Comparison of ENCODE assay signal across 28 cellular contexts in the genomic region with DNA sequence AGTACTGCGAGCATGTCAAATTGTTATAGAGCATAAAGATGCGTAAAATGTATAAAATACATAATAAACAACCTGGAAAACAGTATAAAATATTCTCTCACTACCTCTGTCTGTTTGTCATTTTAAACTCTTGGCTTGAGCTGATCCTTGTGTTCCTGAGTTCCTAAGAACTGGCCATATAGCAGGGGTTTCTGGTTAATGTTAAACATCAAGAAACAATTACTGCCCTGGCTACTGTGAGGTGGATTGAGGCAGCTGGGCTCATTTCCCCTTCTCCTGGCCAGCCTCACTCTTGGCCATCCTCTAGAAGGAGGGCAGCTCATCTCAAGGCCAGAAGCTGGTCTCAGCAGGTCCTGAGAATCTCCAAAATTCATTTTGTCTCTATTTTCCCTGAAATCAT.
"Had no signal": no experiment of that assay in that cellular context is flagged by ENCODE, and none has a peak within 500 bp of the region (broad histone marks: within the 10 kb centered on the region; RNA-seq: fewer than 3 reads in every experiment).

No MANE protein-coding gene starts in this region.

- H3K4me1 Mint-ChIP-seq: activated CD4-positive, alpha-beta memory T cell treated with anti-CD3 and anti-CD28 coated beads, Interleukin-2, amount 10 ng/mL, durations not matched to agents 7 days and 5 days; activated CD4-positive, alpha-beta T cell treated with anti-CD3 and anti-CD28 coated beads for 36 hours; activated CD4-positive, alpha-beta T cell treated with anti-CD3 and anti-CD28 coated beads, Interleukin-2, amount 10 ng/mL, durations not matched to agents 24 days and 14 days; activated naive CD4-positive, alpha-beta T cell treated with anti-CD3 and anti-CD28 coated beads, Interleukin-2, amount 10 ng/mL, durations not matched to agents 7 days and 5 days; activated naive CD8-positive, alpha-beta T cell treated with anti-CD3 and anti-CD28 coated beads, Interleukin-2, amount 10 ng/mL, durations not matched to agents 7 days and 5 days had no signal

- H3K36me3 ChIP-seq: ascending aorta, breast epithelium, cardiac muscle cell, colonic mucosa, esophagus squamous epithelium, gastroesophageal sphincter had no signal

- H3K9me3 Mint-ChIP-seq: activated CD4-positive, alpha-beta memory T cell treated with anti-CD3 and anti-CD28 coated beads, Interleukin-2, amount 10 ng/mL, durations not matched to agents 7 days and 5 days; activated CD4-positive, alpha-beta T cell treated with anti-CD3 and anti-CD28 coated beads, Interleukin-2, amount 10 ng/mL, durations not matched to agents 24 days and 14 days; activated naive CD4-positive, alpha-beta T cell treated with anti-CD3 and anti-CD28 coated beads, Interleukin-2, amount 50 U/mL, for 72 hours; activated naive CD8-positive, alpha-beta T cell treated with anti-CD3 and anti-CD28 coated beads, Interleukin-2, amount 10 ng/mL, durations not matched to agents 7 days and 5 days; activated T-cell treated with anti-CD3 and anti-CD28 coated beads, Interleukin-2, amount 50 U/mL, for 24 hours; activated T-cell treated with anti-CD3 and anti-CD28 coated beads, Interleukin-2, amount 50 U/mL, for 72 hours had no signal

- H3K9me3 ChIP-seq: ascending aorta, breast epithelium, colonic mucosa, esophagus squamous epithelium, gastroesophageal sphincter had no signal

- H3K27ac Mint-ChIP-seq: activated CD4-positive, alpha-beta memory T cell treated with anti-CD3 and anti-CD28 coated beads, Interleukin-2, amount 10 ng/mL, durations not matched to agents 7 days and 5 days; activated CD4-positive, alpha-beta T cell treated with anti-CD3 and anti-CD28 coated beads for 36 hours; activated CD4-positive, alpha-beta T cell treated with anti-CD3 and anti-CD28 coated beads, Interleukin-2, amount 10 ng/mL, durations not matched to agents 24 days and 14 days; activated naive CD4-positive, alpha-beta T cell treated with anti-CD3 and anti-CD28 coated beads, Interleukin-2, amount 10 ng/mL, durations not matched to agents 7 days and 5 days; activated naive CD4-positive, alpha-beta T cell treated with anti-CD3 and anti-CD28 coated beads, Interleukin-2, amount 50 U/mL, for 72 hours; activated naive CD8-positive, alpha-beta T cell treated with anti-CD3 and anti-CD28 coated beads, Interleukin-2, amount 10 ng/mL, durations not matched to agents 7 days and 5 days; activated T-cell treated with anti-CD3 and anti-CD28 coated beads, Interleukin-2, amount 50 U/mL, for 24 hours; activated T-cell treated with anti-CD3 and anti-CD28 coated beads, Interleukin-2, amount 50 U/mL, for 72 hours had no signal

- H3K4me1 ChIP-seq: ascending aorta, breast epithelium, colonic mucosa, gastroesophageal sphincter had no signal

- DNase-seq: activated CD4-positive, alpha-beta memory T cell treated with anti-CD3 and anti-CD28 coated beads, Interleukin-2, amount 10 ng/mL, durations not matched to agents 7 days and 5 days; activated CD4-positive, alpha-beta T cell treated with anti-CD3 and anti-CD28 coated beads for 36 hours; activated CD4-positive, alpha-beta T cell treated with anti-CD3 and anti-CD28 coated beads, Interleukin-2, amount 10 ng/mL, durations not matched to agents 24 days and 14 days; activated CD4-positive, alpha-beta T cell treated with anti-CD3 and anti-CD28 coated beads, Interleukin-2, amount 50 U/mL, for 4 hours; activated CD4-positive, CD25-positive, alpha-beta regulatory T cell; activated CD4-positive, CD25-positive, alpha-beta regulatory T cell treated with anti-CD3 and anti-CD28 coated beads, Interleukin-2, amount 50 U/mL, for 72 hours; activated CD8-positive, alpha-beta memory T cell treated with anti-CD3 and anti-CD28 coated beads, Interleukin-2, amount 50 U/mL, for 48 hours; activated gamma-delta T cell; activated naive CD4-positive, alpha-beta T cell; activated naive CD4-positive, alpha-beta T cell treated with anti-CD3 and anti-CD28 coated beads, Interleukin-2, amount 10 ng/mL, durations not matched to agents 7 days and 5 days; activated naive CD8-positive, alpha-beta T cell treated with anti-CD3 and anti-CD28 coated beads, Interleukin-2, amount 10 ng/mL, durations not matched to agents 7 days and 5 days; activated T-cell treated with anti-CD3 and anti-CD28 coated beads for 4 hours; activated T-cell treated with anti-CD3 and anti-CD28 coated beads, Interleukin-2, amount 50 U/mL, for 24 hours; activated T-cell treated with anti-CD3 and anti-CD28 coated beads, Interleukin-2, amount 50 U/mL, for 72 hours; central memory CD4-positive, alpha-beta T cell; cerebellar nuclear complex; colonic mucosa; effector CD8-positive, alpha-beta T cell; esophagus squamous epithelium; foreskin melanocyte; T-helper 2 cell had no signal

- H3K27ac ChIP-seq: ascending aorta, breast epithelium, cardiac muscle cell, colonic mucosa, epithelial cell of prostate, esophagus squamous epithelium, gastroesophageal sphincter had no signal

- H3K27me3 ChIP-seq: ascending aorta, breast epithelium, cardiac muscle cell, colonic mucosa, gastroesophageal sphincter had no signal

- ATAC-seq: activated CD4-positive, alpha-beta T cell treated with anti-CD3 and anti-CD28 coated beads for 36 hours; activated naive CD4-positive, alpha-beta T cell treated with anti-CD3 and anti-CD28 coated beads, Interleukin-2, amount 50 U/mL, for 72 hours; activated T-cell treated with anti-CD3 and anti-CD28 coated beads, Interleukin-2, amount 50 U/mL, for 72 hours; gastroesophageal sphincter had no signal

- H3K27me3 Mint-ChIP-seq: brain had no signal

- H3K4me3 ChIP-seq: ascending aorta, breast epithelium, cardiac muscle cell, colonic mucosa, esophagus squamous epithelium, gastroesophageal sphincter had no signal

- H3K36me3 Mint-ChIP-seq: activated naive CD4-positive, alpha-beta T cell treated with anti-CD3 and anti-CD28 coated beads, Interleukin-2, amount 10 ng/mL, durations not matched to agents 7 days and 5 days; activated naive CD4-positive, alpha-beta T cell treated with anti-CD3 and anti-CD28 coated beads, Interleukin-2, amount 50 U/mL, for 72 hours; activated naive CD8-positive, alpha-beta T cell treated with anti-CD3 and anti-CD28 coated beads, Interleukin-2, amount 10 ng/mL, durations not matched to agents 7 days and 5 days; brain had no signal

- H3K4me3 Mint-ChIP-seq: activated CD4-positive, alpha-beta memory T cell treated with anti-CD3 and anti-CD28 coated beads, Interleukin-2, amount 10 ng/mL, durations not matched to agents 7 days and 5 days; activated CD4-positive, alpha-beta T cell treated with anti-CD3 and anti-CD28 coated beads for 36 hours; activated CD4-positive, alpha-beta T cell treated with anti-CD3 and anti-CD28 coated beads, Interleukin-2, amount 10 ng/mL, durations not matched to agents 24 days and 14 days; activated naive CD4-positive, alpha-beta T cell treated with anti-CD3 and anti-CD28 coated beads, Interleukin-2, amount 10 ng/mL, durations not matched to agents 7 days and 5 days; activated naive CD8-positive, alpha-beta T cell treated with anti-CD3 and anti-CD28 coated beads, Interleukin-2, amount 10 ng/mL, durations not matched to agents 7 days and 5 days; activated T-cell treated with anti-CD3 and anti-CD28 coated beads, Interleukin-2, amount 50 U/mL, for 24 hours; activated T-cell treated with anti-CD3 and anti-CD28 coated beads, Interleukin-2, amount 50 U/mL, for 72 hours; brain had no signal
